In the genomic region with DNA sequence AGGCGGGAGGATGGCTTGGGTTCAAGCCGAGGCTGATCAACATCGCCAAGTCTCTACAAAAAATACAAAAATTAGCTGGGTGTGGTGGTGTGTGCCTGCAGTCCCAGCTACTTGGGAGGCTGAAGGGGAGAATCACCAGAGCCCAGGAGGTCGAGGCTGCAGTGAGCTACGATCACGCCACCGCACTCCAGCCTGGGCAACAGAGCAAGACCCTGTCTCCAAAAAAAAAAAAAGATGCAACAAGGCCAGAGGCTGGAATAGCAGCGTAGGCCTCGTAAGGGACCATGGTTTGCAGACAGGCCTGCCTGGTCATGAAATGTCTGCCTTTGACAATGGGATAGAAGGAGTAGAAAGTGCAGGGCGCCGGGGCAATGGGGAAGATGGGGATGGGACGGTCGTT, we compare ENCODE assay signal across 15 cellular contexts. TPM values are rescaled to one million over a fixed set of nuclear protein-coding genes. Genes with fewer than 3 reads are reported as not detected.
DNase-seq lines count a peak whose midpoint lies in the region; ATAC-seq and TF ChIP-seq lines count a peak whose summit lies in the region.
"Had no signal": no experiment of that assay in that cellular context is flagged by ENCODE, and none has a peak within 500 bp of the region (broad histone marks: within the 10 kb centered on the region; RNA-seq: fewer than 3 reads in every experiment).

No MANE protein-coding gene starts in this region.

- dilution Hi-C loops in IMR-90 (cut with HindIII; ENCODE audit: low sequenced_read_pairs, unreplicated experiment) = no loop called here

- WGBS in IMR-90 (ENCODE audit: extremely low coverage in 2 of 2, insufficient read length in 1 of 2), 2 experiments = 82% methylated on average over 4 of the region's 13 CpGs; no CpG with 5 or more reads in 1 of the 2 experiments
- 96% methylated on average over 13 of the region's 13 CpGs for WGBS in smooth muscle cell (ENCODE audit: low lambda C conversion rate)

- H3K4ac ChIP-seq in IMR-90 (ENCODE audit: low read depth, low read length) = no peak overlapping the region

- H3F3A ChIP-seq in smooth muscle cell (ENCODE audit: low read depth) = no peaks in the 10 kb centered on the region
- no peaks in the 10 kb centered on the region for H3F3A ChIP-seq in GM23338 (replicated peaks; ENCODE audit: low read depth)

- TF ChIP-seq CTCF in AG04450 (IDR thresholded peaks at IDR 0.05; ENCODE audit: low read depth, low read length) (no peak), IMR-90 (conservative IDR thresholded peaks at IDR 0.05; ENCODE audit: low read depth, low read length) (no peak), smooth muscle cell (IDR thresholded peaks at IDR 0.05; ENCODE audit: borderline replicate concordance, insufficient read depth, poor library complexity, severe bottlenecking) (no peak), WERI-Rb-1 (IDR thresholded peaks at IDR 0.05; ENCODE audit: low read depth, low read length) (no peak), GM23338 (conservative IDR thresholded peaks at IDR 0.05; ENCODE audit: low read depth in 2 of 2) (no peak)

- no peaks in the 10 kb centered on the region for H3K9me3 Mint-ChIP-seq in GM23338
- H3K9me3 Mint-ChIP-seq: CD8-positive, alpha-beta memory T cell; HFFc6 had no signal

- H2AFZ ChIP-seq in IMR-90 (replicated peaks; ENCODE audit: low read length, poor library complexity) (peak overlapping the region; percentile 88), smooth muscle cell (ENCODE audit: low read depth) (peak overlapping the region; percentile 23), GM23338 (no peak overlapping the region)

- peaks cover 5% of the 10 kb centered on the region; the same call in 1 of the 2 replicates for H3K9me3 ChIP-seq in AG04450 (ENCODE audit: control insufficient read depth, insufficient read depth, low read length)
- H3K9me3 ChIP-seq in IMR-90 (ENCODE audit: control insufficient read depth, insufficient read depth, low read length) = no peaks in the 10 kb centered on the region
- H3K9me3 ChIP-seq in smooth muscle cell (replicated peaks; ENCODE audit: low read depth) = no peaks in the 10 kb centered on the region
- H3K9me3 ChIP-seq in WERI-Rb-1 (ENCODE audit: severe bottlenecking) = no peaks in the 10 kb centered on the region
- H3K9me3 ChIP-seq: Caco-2 had no signal

- intact Hi-C loops in IMR-90 (cut with micrococcal nuclease) = no loop called here

- H4K5ac ChIP-seq in IMR-90 (ENCODE audit: low read depth, low read length) = no peak overlapping the region; the same call in 1 of the 2 replicates

- in situ Hi-C loops in IMR-90 (cut with MboI; ENCODE audit: low sequenced_read_pairs) = no loop called here

- H3K36me3 Mint-ChIP-seq in GM23338 (ENCODE audit: low read depth) = no peaks in the 10 kb centered on the region
- H3K36me3 Mint-ChIP-seq: CD8-positive, alpha-beta memory T cell; IgD-negative memory B cell had no signal

- no peak overlapping the region for H3K27ac Mint-ChIP-seq in GM23338
- H3K27ac Mint-ChIP-seq: CD8-positive, alpha-beta memory T cell; HFFc6; IgD-negative memory B cell had no signal

- peak overlapping the region; percentile 11 for H3K27ac ChIP-seq in AG04450 (ENCODE audit: low read depth, low read length)
- peak overlapping the region; percentile 51; the same call in 1 of the 2 replicates for H3K27ac ChIP-seq in IMR-90 (ENCODE audit: insufficient read depth, low read length)
- peak overlapping the region; percentile 54 for H3K27ac ChIP-seq in smooth muscle cell (ENCODE audit: low read depth)
- no peak overlapping the region for H3K27ac ChIP-seq in WERI-Rb-1
- H3K27ac ChIP-seq in GM23338 (ENCODE audit: low read depth) = no peak overlapping the region

- no peak for TF ChIP-seq POLR2A in IMR-90 (IDR thresholded peaks at IDR 0.05; ENCODE audit: low read depth, low read length)

- H3K27me3 Mint-ChIP-seq in GM23338 (ENCODE audit: insufficient read depth, low read depth, poor library complexity) = peaks cover 11% of the 10 kb centered on the region

- H3K56ac ChIP-seq in IMR-90 (ENCODE audit: extremely low read depth, insufficient read depth, low read length) = no peak overlapping the region

- DNase-seq in AG04450 (ENCODE audit: low read depth, low spot score) (no peak), IMR-90 (no peak), mesenteric fat pad (ENCODE audit: low spot score) (peak; percentile 39), smooth muscle cell (lab: John Stamatoyannopoulos, UW; ENCODE audit: unreplicated experiment) (no peak), WERI-Rb-1 (no peak), GM23338 (ENCODE audit: low spot score) (no peak), NCI-H128 (lab: John Stamatoyannopoulos, UW; ENCODE audit: unreplicated experiment) (no peak)
- DNase-seq: Caco-2; CD8-positive, alpha-beta memory T cell; DND-41; GDM1; HCEC 1CT; HFFc6 had no signal

- no peaks in the 10 kb centered on the region for H3K79me2 ChIP-seq in smooth muscle cell (ENCODE audit: low read depth)
- H3K79me2 ChIP-seq in GM23338 (replicated peaks; ENCODE audit: insufficient read depth) = no peaks in the 10 kb centered on the region

- no peaks in the 10 kb centered on the region for H3K79me1 ChIP-seq in IMR-90 (ENCODE audit: low read depth in 1 of 2, low read length in 2 of 2)

- no TSS peak for BruUV-seq in IMR-90 (replicated peaks; lab: Mats Ljungman, UMichigan)

- H4K8ac ChIP-seq in IMR-90 (ENCODE audit: low read depth in 2 of 2, low read length in 2 of 2) = peak overlapping the region in 1 of 2 experiments; percentile 1; a peak in 1 of 4 replicates

- H3K4me1 ChIP-seq in IMR-90 (ENCODE audit: control insufficient read depth, insufficient read depth, low read length) = peaks cover 5% of the 10 kb centered on the region; the same call in 1 of the 2 replicates
- peaks cover 6% of the 10 kb centered on the region for H3K4me1 ChIP-seq in smooth muscle cell (ENCODE audit: low read depth)
- no peaks in the 10 kb centered on the region for H3K4me1 ChIP-seq in GM23338 (ENCODE audit: insufficient read depth)
- H3K4me1 ChIP-seq: Caco-2 had no signal

- peaks cover 7% of the 10 kb centered on the region for H3K27me3 ChIP-seq in AG04450 (ENCODE audit: control insufficient read depth, insufficient read depth, low read length)
- H3K27me3 ChIP-seq in IMR-90 (ENCODE audit: control insufficient read depth, insufficient read depth, low read length) = peaks cover 1% of the 10 kb centered on the region; the same call in 1 of the 2 replicates
- H3K27me3 ChIP-seq in smooth muscle cell (ENCODE audit: low read depth) = no peaks in the 10 kb centered on the region
- no peaks in the 10 kb centered on the region for H3K27me3 ChIP-seq in WERI-Rb-1 (ENCODE audit: insufficient read depth, low read depth, severe bottlenecking)
- H3K27me3 ChIP-seq in GM23338 (ENCODE audit: insufficient read depth) = no peaks in the 10 kb centered on the region

- no peak overlapping the region for H2BK20ac ChIP-seq in IMR-90 (ENCODE audit: low read depth, low read length)

- H3K23ac ChIP-seq in IMR-90 (ENCODE audit: low read depth, low read length) = no peak overlapping the region

- H2BK15ac ChIP-seq in IMR-90 (ENCODE audit: low read depth, low read length) = no peak overlapping the region

- ATAC-seq in IMR-90 (ENCODE audit: low read depth) = no peak
- ATAC-seq in GM23338 = no peak
- no peak for ATAC-seq in GM21360 (IDR thresholded peaks at IDR 0.05; ENCODE audit: unreplicated experiment)

- H4K20me1 ChIP-seq in IMR-90 (ENCODE audit: insufficient read depth, low read length) (no peaks in the 10 kb centered on the region), smooth muscle cell (ENCODE audit: low read depth) (no peaks in the 10 kb centered on the region), GM23338 (replicated peaks; ENCODE audit: insufficient read depth) (no peaks in the 10 kb centered on the region)

- no peaks in the 10 kb centered on the region for H3K9me1 ChIP-seq in IMR-90 (ENCODE audit: insufficient read depth, low read length)

- no peaks in the 10 kb centered on the region for H3K36me3 ChIP-seq in IMR-90 (ENCODE audit: control insufficient read depth, insufficient read depth, low read length)
- no peaks in the 10 kb centered on the region for H3K36me3 ChIP-seq in smooth muscle cell (ENCODE audit: low read depth)
- H3K36me3 ChIP-seq in WERI-Rb-1 = peaks cover 3% of the 10 kb centered on the region
- no peaks in the 10 kb centered on the region for H3K36me3 ChIP-seq in GM23338 (ENCODE audit: insufficient read depth)

- H3K4me3 Mint-ChIP-seq in GM23338 = no peak overlapping the region
- H3K4me3 Mint-ChIP-seq: CD8-positive, alpha-beta memory T cell; HFFc6; IgD-negative memory B cell had no signal

- TF ChIP-seq RAD21 in IMR-90 (IDR thresholded peaks at IDR 0.05; ENCODE audit: low read length) = no peak

- no peak overlapping the region; the same call in 1 of the 2 replicates for H3K4me2 ChIP-seq in IMR-90 (ENCODE audit: low read depth, low read length)
- no peak overlapping the region for H3K4me2 ChIP-seq in smooth muscle cell
- no peak overlapping the region for H3K4me2 ChIP-seq in GM23338

- peaks cover 9% of the 10 kb centered on the region for H3K4me1 Mint-ChIP-seq in GM23338

- H3K4me3 ChIP-seq in AG04450 (ENCODE audit: low read depth, low read length) = no peak overlapping the region
- H3K4me3 ChIP-seq in IMR-90 (ENCODE audit: insufficient read depth, low read depth, low read length) = no peak overlapping the region
- H3K4me3 ChIP-seq in smooth muscle cell = no peak overlapping the region
- H3K4me3 ChIP-seq in WERI-Rb-1 (ENCODE audit: low read depth, low read length) = no peak overlapping the region
- H3K4me3 ChIP-seq in GM23338 = no peak overlapping the region

- H2BK5ac ChIP-seq in IMR-90 (ENCODE audit: low read depth, low read length, poor library complexity, severe bottlenecking) = no peak overlapping the region

- POLR2A ChIA-PET in AG04450 (lab: Yijun Ruan, JAX) (interaction anchor here (0.9 kb wide), 1 partner anchor 41 kb away, joined by 3 read pairs; no protein-coding TSS in a partner anchor), IMR-90 (lab: Charles Lee; ENCODE audit: unreplicated experiment) (no interaction called here)

- no peak overlapping the region for H2AK5ac ChIP-seq in IMR-90 (ENCODE audit: low read depth, low read length)

- H3K9ac ChIP-seq in IMR-90 (ENCODE audit: low read depth, low read length) (peak overlapping the region; percentile 15; the same call in 1 of the 2 replicates), smooth muscle cell (ENCODE audit: low read depth) (no peak overlapping the region)

- CTCF ChIA-PET in AG04450 (lab: Charles Lee) = interaction anchor here (0.7 to 1.9 kb wide), 2 partner anchors 12 to 132 kb away, joined by 3 to 6 read pairs; no protein-coding TSS in a partner anchor
- CTCF ChIA-PET in IMR-90 (lab: Yijun Ruan, JAX) = interaction anchor here (1.3 kb wide), 1 partner anchor 9 kb away, joined by 3 read pairs; no protein-coding TSS in a partner anchor

- H2AK9ac ChIP-seq in IMR-90 (replicated peaks; ENCODE audit: low read depth, low read length, poor library complexity) = no peak overlapping the region

- H3K14ac ChIP-seq in IMR-90 (replicated peaks; ENCODE audit: low read depth, low read length) = no peak overlapping the region

- H4K91ac ChIP-seq in IMR-90 (ENCODE audit: insufficient read depth, low read depth, low read length) = no peak overlapping the region

- H3K18ac ChIP-seq in IMR-90 (ENCODE audit: low read depth, low read length) = no peak overlapping the region; the same call in 1 of the 2 replicates

- H2BK120ac ChIP-seq in IMR-90 (ENCODE audit: low read depth, low read length) = no peak overlapping the region

- H3K9me2 ChIP-seq in GM23338 (ENCODE audit: insufficient read depth) = no peaks in the 10 kb centered on the region

RNA-seq across cellular contexts. Expression of gene PAPOLB, which starts 20.0 kb away (rescaled TPM):
- polyA plus RNA-seq in AG04450 (2011; rRNA removed) (not detected in 2 replicates), IMR-90 (2012; rRNA removed) (not detected in 2 replicates), smooth muscle cell (not detected in 2 replicates), GM23338 (2016; fragmentation: Nextera tagmentation; extraction: Ambion mirVana) (0.07 and 0.08 TPM in 2 replicates)
- polyA minus RNA-seq in AG04450 (2011; rRNA and poly(A)+ RNA removed) = not detected in 2 replicates
- total RNA-seq in IMR-90 (2012; rRNA removed) (under 0.01 TPM in 2 replicates), mesenteric fat pad (0.22 TPM), smooth muscle cell (0.18 TPM in 1 of 2 replicates, not detected in the other)
- not detected in 2 replicates for polyA plus RNA-seq in IMR-90 (2012; cell fraction: cytosol; rRNA removed)
- polyA plus RNA-seq in IMR-90 (2012; cell fraction: nucleus; rRNA removed; ENCODE audit: low replicate concordance) = not detected in 2 replicates
- 0.27 and 0.42 TPM in 2 replicates for total RNA-seq in GM23338 (2014; rRNA removed; shearing (Covaris generic))
- total RNA-seq: Caco-2; CD8-positive, alpha-beta memory T cell; HFFc6 had no signal
- polyA plus RNA-seq: CD8-positive, alpha-beta memory T cell; IgD-negative memory B cell had no signal

RNA-seq across cellular contexts. Expression of gene RADIL, which starts 41.7 kb away (rescaled TPM):
- polyA plus RNA-seq in AG04450 (2011; rRNA removed) = 0.07 and 0.31 TPM in 2 replicates
- polyA minus RNA-seq in AG04450 (2011; rRNA and poly(A)+ RNA removed) = 0.32 TPM in 1 of 2 replicates, not detected in the other
- 0.18 TPM in 1 of 2 replicates, not detected in the other for total RNA-seq in IMR-90 (2012; rRNA removed)
- 0.36 and 0.48 TPM in 2 replicates for polyA plus RNA-seq in IMR-90 (2012; rRNA removed)
- 0.23 and 0.42 TPM in 2 replicates for polyA plus RNA-seq in IMR-90 (2012; cell fraction: cytosol; rRNA removed)
- polyA plus RNA-seq in IMR-90 (2012; cell fraction: nucleus; rRNA removed; ENCODE audit: low replicate concordance) = 0.49 and 0.70 TPM in 2 replicates
- 6.1 TPM for total RNA-seq in mesenteric fat pad
- total RNA-seq in smooth muscle cell = 4.1 and 4.7 TPM in 2 replicates
- 8.0 and 10.7 TPM in 2 replicates for polyA plus RNA-seq in smooth muscle cell
- total RNA-seq in GM23338 (2014; rRNA removed; shearing (Covaris generic)) = 7.8 and 9.8 TPM in 2 replicates
- polyA plus RNA-seq in GM23338 (2016; fragmentation: Nextera tagmentation; extraction: Ambion mirVana) = 4.3 and 4.8 TPM in 2 replicates
- total RNA-seq: Caco-2 had no signal
- polyA plus RNA-seq: CD8-positive, alpha-beta memory T cell; IgD-negative memory B cell had no signal

Comparison
In these comparisons a context has a peak if more than half of its experiments do, and no peak if none do; other contexts are left out.
1. H3K27ac ChIP-seq: peak in AG04450 (single experiment), IMR-90 (single experiment) and smooth muscle cell (single experiment); none in WERI-Rb-1 (single experiment) and GM23338 (single experiment).